ENCODE assay signal across 15 cellular contexts in the genomic region with DNA sequence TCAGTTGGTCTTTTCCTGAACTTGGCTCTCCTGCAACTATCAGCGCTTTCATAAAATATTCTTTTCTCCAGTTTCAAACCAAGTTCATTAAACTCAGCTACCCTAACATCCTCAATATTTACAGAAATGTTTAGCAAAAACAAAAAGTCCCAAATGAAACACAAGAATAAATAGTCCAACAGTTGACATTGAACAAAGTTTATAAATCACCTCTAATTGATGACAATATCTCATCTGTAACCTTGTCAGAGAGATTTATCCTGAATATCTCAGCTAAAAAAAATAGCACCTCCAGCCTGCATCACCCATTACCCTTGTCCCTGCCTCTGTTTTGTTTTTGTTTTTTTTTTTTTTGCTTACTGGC.
DNase-seq lines count a peak whose midpoint lies in the region; ATAC-seq and TF ChIP-seq lines count a peak whose summit lies in the region.
"Had no signal": no experiment of that assay in that cellular context is flagged by ENCODE, and none has a peak within 500 bp of the region (broad histone marks: within the 10 kb centered on the region; RNA-seq: fewer than 3 reads in every experiment).

No MANE protein-coding gene starts in this region.

- DNase-seq in activated CD4-positive, alpha-beta T cell treated with anti-CD3 and anti-CD28 coated beads for 36 hours: no peak
- DNase-seq in activated CD4-positive, alpha-beta T cell treated with anti-CD3 and anti-CD28 coated beads for 4 hours: no peak
- no peak for DNase-seq in PC-3
- no peak for DNase-seq in chondrocyte (ENCODE audit: low spot score)
- no peak for DNase-seq in effector memory CD8-positive, alpha-beta T cell
- DNase-seq in EL: no peak
- DNase-seq: GOT3, NCI-H1092 treated with DMSO at 0.1 percent for 48 hours, NCI-H1694, NCI-H2107 had no signal

- H2AFZ ChIP-seq in PC-3 (ENCODE audit: low read length): no peak overlapping the region

- H3K4me2 ChIP-seq in PC-3 (ENCODE audit: low read length): peak overlapping the region; percentile 53
- H3K4me2 ChIP-seq in skeletal muscle satellite cell (ENCODE audit: low read length): peak overlapping the region; percentile 39
- H3K4me2 ChIP-seq: KMS-11 had no signal

- peaks cover 10% of the 10 kb centered on the region for H3F3A ChIP-seq in PC-3 (ENCODE audit: low read length, unreplicated experiment)

- H3K4me3 ChIP-seq in PC-3 (ENCODE audit: low read length) (peak overlapping the region; percentile 3; the same call in 1 of the 2 replicates), skeletal muscle satellite cell (ENCODE audit: low read length) (no peak overlapping the region)
- H3K4me3 ChIP-seq: GM12878 had no signal

- peak overlapping the region; percentile 8 for H3K9ac ChIP-seq in PC-3 (ENCODE audit: low read length)
- H3K9ac ChIP-seq in skeletal muscle satellite cell (ENCODE audit: low read depth, low read length): no peak overlapping the region
- H3K9ac ChIP-seq: KMS-11 had no signal

- CTCF ChIA-PET in activated CD4-positive, alpha-beta T cell treated with anti-CD3 and anti-CD28 coated beads for 36 hours (lab: Charles Lee): interaction anchor here (2.4 kb wide), 1 partner anchor 10 kb away, joined by 10 read pairs; no protein-coding TSS in a partner anchor
- CTCF ChIA-PET in PC-3 (lab: Charles Lee): interaction anchor here (0.6 to 1.4 kb wide), 2 partner anchors 76 to 198 kb away, joined by 3 to 5 read pairs; no protein-coding TSS in a partner anchor

- H3K4me1 ChIP-seq in PC-3 (ENCODE audit: insufficient read depth, low read length) (peaks cover 36% of the 10 kb centered on the region), skeletal muscle satellite cell (ENCODE audit: control insufficient read depth, insufficient read depth, low read length) (peaks cover 26% of the 10 kb centered on the region)

- peak overlapping the region; percentile 76 for H3K27ac ChIP-seq in PC-3 (ENCODE audit: low read length)
- H3K27ac ChIP-seq: C4-2B, KMS-11 had no signal

- H3K36me3 ChIP-seq in PC-3 (ENCODE audit: low read depth, low read length): no peaks in the 10 kb centered on the region
- no peaks in the 10 kb centered on the region for H3K36me3 ChIP-seq in skeletal muscle satellite cell (ENCODE audit: insufficient read depth, low read length)

- no peaks in the 10 kb centered on the region for H3K9me2 ChIP-seq in PC-3 (replicated peaks; ENCODE audit: low read length)

- BruUV-seq in PC-3 (replicated peaks; lab: Mats Ljungman, UMichigan): no TSS peak

- H3K79me2 ChIP-seq in PC-3 (ENCODE audit: low read length): no peaks in the 10 kb centered on the region

- H3K4me1 Mint-ChIP-seq in activated CD4-positive, alpha-beta T cell treated with anti-CD3 and anti-CD28 coated beads for 36 hours: peaks cover 42% of the 10 kb centered on the region
- peaks cover 28% of the 10 kb centered on the region for H3K4me1 Mint-ChIP-seq in chondrocyte (ENCODE audit: low read depth)
- H3K4me1 Mint-ChIP-seq in effector memory CD8-positive, alpha-beta T cell (ENCODE audit: low read depth in 2 of 2): peaks cover 3 to 15% of the 10 kb centered on the region in 2 donors

- H3K36me3 Mint-ChIP-seq in activated CD4-positive, alpha-beta T cell treated with anti-CD3 and anti-CD28 coated beads for 36 hours (ENCODE audit: low read depth): peaks cover 2% of the 10 kb centered on the region
- H3K36me3 Mint-ChIP-seq in chondrocyte (ENCODE audit: low read depth): no peaks in the 10 kb centered on the region
- no peaks in the 10 kb centered on the region for H3K36me3 Mint-ChIP-seq in effector memory CD8-positive, alpha-beta T cell (ENCODE audit: insufficient read depth)

- H3K9me3 ChIP-seq in PC-3 (ENCODE audit: low read length): no peaks in the 10 kb centered on the region
- no peaks in the 10 kb centered on the region for H3K9me3 ChIP-seq in skeletal muscle satellite cell (replicated peaks; ENCODE audit: low read length)

- TF ChIP-seq CTCF in PC-3 (conservative IDR thresholded peaks at IDR 0.05; ENCODE audit: low read depth, low read length) (no peak), chondrocyte (IDR thresholded peaks at IDR 0.05) (no peak)

- H3K9me3 Mint-ChIP-seq in activated CD4-positive, alpha-beta T cell treated with anti-CD3 and anti-CD28 coated beads for 36 hours (ENCODE audit: low read depth): no peaks in the 10 kb centered on the region
- H3K9me3 Mint-ChIP-seq in chondrocyte (ENCODE audit: low read depth): no peaks in the 10 kb centered on the region
- no peaks in the 10 kb centered on the region for H3K9me3 Mint-ChIP-seq in effector memory CD8-positive, alpha-beta T cell

- H3K27me3 ChIP-seq in PC-3 (ENCODE audit: low read length) (no peaks in the 10 kb centered on the region), skeletal muscle satellite cell (ENCODE audit: control insufficient read depth, insufficient read depth, low read length) (no peaks in the 10 kb centered on the region)

- ATAC-seq in activated CD4-positive, alpha-beta T cell treated with anti-CD3 and anti-CD28 coated beads for 36 hours: no peak
- ATAC-seq in PC-3 (no peak), HG02610 (IDR thresholded peaks at IDR 0.05; ENCODE audit: unreplicated experiment) (no peak)
- ATAC-seq in effector memory CD8-positive, alpha-beta T cell (replicated peaks): no peak
- ATAC-seq: GM12878 had no signal

- intact Hi-C loops in activated CD4-positive, alpha-beta T cell treated with anti-CD3 and anti-CD28 coated beads for 36 hours (cut with DNase I, micrococcal nuclease): no loop called here
- intact Hi-C loops in PC-3 (cut with micrococcal nuclease): loop anchor here (1.0 kb wide), 2 partner anchors 30 to 75 kb away; no protein-coding TSS in a partner anchor

- no peaks in the 10 kb centered on the region for H3K27me3 Mint-ChIP-seq in activated CD4-positive, alpha-beta T cell treated with anti-CD3 and anti-CD28 coated beads for 36 hours
- no peaks in the 10 kb centered on the region for H3K27me3 Mint-ChIP-seq in chondrocyte (ENCODE audit: low read depth)
- no peaks in the 10 kb centered on the region for H3K27me3 Mint-ChIP-seq in effector memory CD8-positive, alpha-beta T cell

- no peaks in the 10 kb centered on the region for H4K20me1 ChIP-seq in PC-3 (ENCODE audit: low read length)

- H3K4me3 Mint-ChIP-seq in activated CD4-positive, alpha-beta T cell treated with anti-CD3 and anti-CD28 coated beads for 36 hours: no peak overlapping the region
- H3K4me3 Mint-ChIP-seq in chondrocyte (ENCODE audit: unreplicated experiment): no peak overlapping the region
- no peak overlapping the region for H3K4me3 Mint-ChIP-seq in effector memory CD8-positive, alpha-beta T cell

- POLR2A ChIA-PET in activated CD4-positive, alpha-beta T cell treated with anti-CD3 and anti-CD28 coated beads for 36 hours (lab: Charles Lee): no interaction called here
- POLR2A ChIA-PET in PC-3 (lab: Charles Lee; ENCODE audit: unreplicated experiment): interaction anchor here (0.6 kb wide), 2 partner anchors 71 to 235 kb away, joined by 4 to 8 read pairs; no protein-coding TSS in a partner anchor

- peak overlapping the region; percentile 42 for H3K27ac Mint-ChIP-seq in activated CD4-positive, alpha-beta T cell treated with anti-CD3 and anti-CD28 coated beads for 36 hours
- peak overlapping the region; percentile 9 for H3K27ac Mint-ChIP-seq in chondrocyte (ENCODE audit: unreplicated experiment)
- no peak overlapping the region for H3K27ac Mint-ChIP-seq in effector memory CD8-positive, alpha-beta T cell

Comparison
In these comparisons a context has a peak if more than half of its experiments do, and no peak if none do; other contexts are left out.
1. H3K27ac Mint-ChIP-seq: peak in activated CD4-positive, alpha-beta T cell treated with anti-CD3 and anti-CD28 coated beads for 36 hours (single experiment) and chondrocyte (single experiment); none in effector memory CD8-positive, alpha-beta T cell (0 of 2).